ENCODE assay signal across 24 cellular contexts in genomic region chr19:33251526-33252090, GRCh38. TPM values are rescaled to one million over a fixed set of nuclear protein-coding genes. Genes with fewer than 3 reads are reported as not detected.
"Had no signal": no experiment of that assay in that cellular context is flagged by ENCODE, and none has a peak within 500 bp of the region (broad histone marks: within the 10 kb centered on the region; RNA-seq: fewer than 3 reads in every experiment).

No MANE protein-coding gene starts in this region.

- H3K9me3 ChIP-seq: adrenal gland, Peyer's patch had no signal

- H3K27ac Mint-ChIP-seq: activated CD8-positive, alpha-beta T cell treated with anti-CD3 and anti-CD28 coated beads for 36 hours; activated naive CD8-positive, alpha-beta T cell treated with anti-CD3 and anti-CD28 coated beads, Interleukin-2, amount 10 ng/mL, durations not matched to agents 7 days and 5 days; T-helper 1 cell treated with Interleukin-12 subunit alpha and Interleukin-12 subunit beta and Interleukin-4 antibody, amounts not matched to agents 30 μg/mL and 1 μg/mL, for 36 hours had no signal

- H3K36me3 ChIP-seq: adrenal gland, Peyer's patch had no signal

- H3K27me3 ChIP-seq: adrenal gland, Peyer's patch had no signal

- H3K4me1 Mint-ChIP-seq: activated naive CD8-positive, alpha-beta T cell treated with anti-CD3 and anti-CD28 coated beads, Interleukin-2, amount 10 ng/mL, durations not matched to agents 7 days and 5 days had no signal

- H3K36me3 Mint-ChIP-seq: activated naive CD8-positive, alpha-beta T cell treated with anti-CD3 and anti-CD28 coated beads, Interleukin-2, amount 10 ng/mL, durations not matched to agents 7 days and 5 days had no signal

- H3K4me1 ChIP-seq: Peyer's patch had no signal

- H3K9ac ChIP-seq: KMS-11 had no signal

- H3K4me3 ChIP-seq: adrenal gland, Peyer's patch had no signal

- H3K9me3 Mint-ChIP-seq: activated CD8-positive, alpha-beta T cell treated with anti-CD3 and anti-CD28 coated beads for 36 hours; activated naive CD8-positive, alpha-beta T cell treated with anti-CD3 and anti-CD28 coated beads, Interleukin-2, amount 10 ng/mL, durations not matched to agents 7 days and 5 days; T-helper 1 cell treated with Interleukin-12 subunit alpha and Interleukin-12 subunit beta and Interleukin-4 antibody, amounts not matched to agents 30 μg/mL and 1 μg/mL, for 36 hours had no signal

- H3K27me3 Mint-ChIP-seq: activated naive CD8-positive, alpha-beta T cell treated with anti-CD3 and anti-CD28 coated beads, Interleukin-2, amount 10 ng/mL, durations not matched to agents 7 days and 5 days had no signal

- ATAC-seq: activated CD4-positive, CD25-positive, alpha-beta regulatory T cell treated with anti-CD3 and anti-CD28 coated beads, Interleukin-2, amount 50 U/mL, for 24 hours; activated CD8-positive, alpha-beta T cell treated with anti-CD3 and anti-CD28 coated beads for 36 hours had no signal

- H3K4me3 Mint-ChIP-seq: activated CD8-positive, alpha-beta T cell treated with anti-CD3 and anti-CD28 coated beads for 36 hours; activated naive CD8-positive, alpha-beta T cell treated with anti-CD3 and anti-CD28 coated beads, Interleukin-2, amount 10 ng/mL, durations not matched to agents 7 days and 5 days; T-helper 1 cell treated with Interleukin-12 subunit alpha and Interleukin-12 subunit beta and Interleukin-4 antibody, amounts not matched to agents 30 μg/mL and 1 μg/mL, for 36 hours had no signal

- DNase-seq: activated CD4-positive, alpha-beta T cell treated with anti-CD3 and anti-CD28 coated beads for 4 hours; activated CD8-positive, alpha-beta memory T cell treated with anti-CD3 and anti-CD28 coated beads, Interleukin-2, amount 50 U/mL, for 4 hours; activated CD8-positive, alpha-beta T cell treated with anti-CD3 and anti-CD28 coated beads for 36 hours; activated naive CD4-positive, alpha-beta T cell treated with anti-CD3 and anti-CD28 coated beads, Interleukin-2, amount 50 U/mL, for 16 hours; activated naive CD8-positive, alpha-beta T cell treated with anti-CD3 and anti-CD28 coated beads, Interleukin-2, amount 10 ng/mL, durations not matched to agents 7 days and 5 days; adrenal gland; anterior cingulate cortex; NCI-H1092; NCI-H1417; NCI-H1930; NCI-H2171; NCI-H226; NCI-H526; NCI-H774; Peyer's patch; SHP77 treated with DMSO at 0.1 percent for 48 hours had no signal

- H3K4me2 ChIP-seq: KMS-11 had no signal

- H3K27ac ChIP-seq: adrenal gland, KMS-11, Peyer's patch, RWPE1 had no signal

RNA-seq across cellular contexts. Expression of gene SLC7A10, which starts 26.0 kb away (rescaled TPM):
- total RNA-seq: activated CD8-positive, alpha-beta T cell treated with anti-CD3 and anti-CD28 coated beads for 36 hours; activated naive CD8-positive, alpha-beta T cell treated with anti-CD3 and anti-CD28 coated beads, Interleukin-2, amount 10 ng/mL, durations not matched to agents 7 days and 5 days; cardiac septum; MCF 10A; NCI-H460; Peyer's patch; SK-MEL-5 had no signal
